8 cellular contexts compared by ENCODE assay signal in genomic region chr7:115009139-115009538, GRCh38.
A peak's percentile ranks its signal among the peaks of the same experiment; 100 is the strongest.
DNase-seq lines count a peak whose midpoint lies in the region; ATAC-seq and TF ChIP-seq lines count a peak whose summit lies in the region.

No MANE protein-coding gene starts in this region.

- peak overlapping the region; percentile 79 to 87 for H3K27ac Mint-ChIP-seq in natural killer cell treated with Interleukin-12 subunit alpha and Interleukin-12 subunit beta and Interleukin-15 and Interleukin-18, amount 100 ng/mL, for 72 hours

- H3K9me3 ChIP-seq in BE2C: no peaks in the 10 kb centered on the region

- no peaks in the 10 kb centered on the region for H3K9me3 Mint-ChIP-seq in natural killer cell treated with Interleukin-12 subunit alpha and Interleukin-12 subunit beta and Interleukin-15 and Interleukin-18, amount 100 ng/mL, for 72 hours

- peaks cover 23% of the 10 kb centered on the region for H3K36me3 Mint-ChIP-seq in natural killer cell treated with Interleukin-12 subunit alpha and Interleukin-12 subunit beta and Interleukin-15 and Interleukin-18, amount 100 ng/mL, for 72 hours

- no peaks in the 10 kb centered on the region for H3K4me1 ChIP-seq in BE2C

- no peaks in the 10 kb centered on the region for H3K36me3 ChIP-seq in H7 (replicated peaks; ENCODE audit: control insufficient read depth, insufficient read depth, low read length)
- no peaks in the 10 kb centered on the region for H3K36me3 ChIP-seq in BE2C

- peak overlapping the region; percentile 58 for H3K4me3 Mint-ChIP-seq in natural killer cell treated with Interleukin-12 subunit alpha and Interleukin-12 subunit beta and Interleukin-15 and Interleukin-18, amount 100 ng/mL, for 72 hours

- DNase-seq in RPMI8226 (peak; percentile 44), NCI-H345 treated with DMSO at 0.1 percent for 48 hours (lab: John Stamatoyannopoulos, UW; ENCODE audit: unreplicated experiment) (no peak), Ammon's horn (ENCODE audit: low spot score) (no peak), H7 (no peak), BE2C (no peak)
- no peak for DNase-seq in natural killer cell treated with Interleukin-12 subunit alpha and Interleukin-12 subunit beta and Interleukin-15 and Interleukin-18, amount 100 ng/mL, for 72 hours (ENCODE audit: low spot score)

- H3K27me3 ChIP-seq in H7 (ENCODE audit: control insufficient read depth, insufficient read depth, low read length) (no peaks in the 10 kb centered on the region), BE2C (no peaks in the 10 kb centered on the region)

- no peak overlapping the region for H3K4me3 ChIP-seq in H7 (ENCODE audit: insufficient read depth, low read depth, low read length)
- no peak overlapping the region for H3K4me3 ChIP-seq in BE2C (ENCODE audit: low read depth, low read length)

- no peaks in the 10 kb centered on the region for H3K27me3 Mint-ChIP-seq in natural killer cell treated with Interleukin-12 subunit alpha and Interleukin-12 subunit beta and Interleukin-15 and Interleukin-18, amount 100 ng/mL, for 72 hours

- H3K4me1 Mint-ChIP-seq in natural killer cell treated with Interleukin-12 subunit alpha and Interleukin-12 subunit beta and Interleukin-15 and Interleukin-18, amount 100 ng/mL, for 72 hours (ENCODE audit: low read depth in 2 of 2): peaks cover 55 to 74% of the 10 kb centered on the region in 2 donors

- ATAC-seq in GM19025 (IDR thresholded peaks at IDR 0.05; ENCODE audit: low read depth, unreplicated experiment): peak; percentile 50
- ATAC-seq in HG02798 (IDR thresholded peaks at IDR 0.05; ENCODE audit: poor library complexity, unreplicated experiment): peak; percentile 71
- ATAC-seq in natural killer cell treated with Interleukin-12 subunit alpha and Interleukin-12 subunit beta and Interleukin-15 and Interleukin-18, amount 100 ng/mL, for 72 hours: peak in 1 of 2 donors; percentile 71

- no peak for TF ChIP-seq CTCF in BE2C (IDR thresholded peaks at IDR 0.05; ENCODE audit: low read depth, low read length)
